Comparison of ENCODE assay signal across 1 cellular context in the genomic region with DNA sequence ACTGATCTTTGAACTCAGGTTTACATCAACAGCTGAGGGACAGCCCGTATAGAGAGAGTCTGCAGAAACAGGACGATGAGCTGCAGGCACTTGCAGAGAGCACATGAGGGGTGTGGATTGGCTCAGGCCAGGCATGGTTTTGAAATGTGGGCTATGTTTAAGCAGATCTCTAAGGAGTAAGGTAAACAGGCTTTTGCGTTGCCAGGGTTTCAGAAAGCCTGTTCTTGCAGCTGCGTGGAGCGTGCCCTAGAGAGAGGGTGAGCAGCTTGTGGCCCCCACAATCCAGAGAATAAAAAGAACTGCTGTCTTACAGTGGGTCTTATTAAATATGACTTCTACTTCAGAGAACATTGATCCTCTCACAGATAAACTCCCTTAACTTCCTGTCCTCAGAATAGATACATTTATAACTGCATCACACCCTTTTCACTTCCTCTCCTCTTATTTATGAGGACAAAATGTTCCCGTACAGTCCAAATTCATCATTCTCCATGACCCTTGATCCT.
TF ChIP-seq lines count a peak whose summit lies in the region.

No MANE protein-coding gene starts in this region.

TF ChIP-seq in SK-N-SH treated with all-trans-retinoic acid at 6 μM for 48 hours, 23 proteins besides CTCF, POLR2A, EP300 and RAD21 (continued from another document):
- TF ChIP-seq, protein P1, sequence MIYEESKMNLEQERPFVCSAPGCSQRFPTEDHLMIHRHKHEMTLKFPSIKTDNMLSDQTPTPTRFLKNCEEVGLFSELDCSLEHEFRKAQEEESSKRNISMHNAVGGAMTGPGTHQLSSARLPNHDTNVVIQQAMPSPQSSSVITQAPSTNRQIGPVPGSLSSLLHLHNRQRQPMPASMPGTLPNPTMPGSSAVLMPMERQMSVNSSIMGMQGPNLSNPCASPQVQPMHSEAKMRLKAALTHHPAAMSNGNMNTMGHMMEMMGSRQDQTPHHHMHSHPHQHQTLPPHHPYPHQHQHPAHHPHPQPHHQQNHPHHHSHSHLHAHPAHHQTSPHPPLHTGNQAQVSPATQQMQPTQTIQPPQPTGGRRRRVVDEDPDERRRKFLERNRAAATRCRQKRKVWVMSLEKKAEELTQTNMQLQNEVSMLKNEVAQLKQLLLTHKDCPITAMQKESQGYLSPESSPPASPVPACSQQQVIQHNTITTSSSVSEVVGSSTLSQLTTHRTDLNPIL (CRISPR knock-in tag; IDR thresholded peaks at IDR 0.05; ENCODE audit: low read depth) = no peak
- no peak for TF ChIP-seq ZNF565 (CRISPR knock-in tag; conservative IDR thresholded peaks at IDR 0.05; ENCODE audit: low read depth)
- TF ChIP-seq RARB (CRISPR knock-in tag; IDR thresholded peaks at IDR 0.05) = no peak
- no peak for TF ChIP-seq PATZ1 (CRISPR knock-in tag; IDR thresholded peaks at IDR 0.05; ENCODE audit: borderline replicate concordance)
